ENCODE assay signal across 1 cellular context in the genomic region with DNA sequence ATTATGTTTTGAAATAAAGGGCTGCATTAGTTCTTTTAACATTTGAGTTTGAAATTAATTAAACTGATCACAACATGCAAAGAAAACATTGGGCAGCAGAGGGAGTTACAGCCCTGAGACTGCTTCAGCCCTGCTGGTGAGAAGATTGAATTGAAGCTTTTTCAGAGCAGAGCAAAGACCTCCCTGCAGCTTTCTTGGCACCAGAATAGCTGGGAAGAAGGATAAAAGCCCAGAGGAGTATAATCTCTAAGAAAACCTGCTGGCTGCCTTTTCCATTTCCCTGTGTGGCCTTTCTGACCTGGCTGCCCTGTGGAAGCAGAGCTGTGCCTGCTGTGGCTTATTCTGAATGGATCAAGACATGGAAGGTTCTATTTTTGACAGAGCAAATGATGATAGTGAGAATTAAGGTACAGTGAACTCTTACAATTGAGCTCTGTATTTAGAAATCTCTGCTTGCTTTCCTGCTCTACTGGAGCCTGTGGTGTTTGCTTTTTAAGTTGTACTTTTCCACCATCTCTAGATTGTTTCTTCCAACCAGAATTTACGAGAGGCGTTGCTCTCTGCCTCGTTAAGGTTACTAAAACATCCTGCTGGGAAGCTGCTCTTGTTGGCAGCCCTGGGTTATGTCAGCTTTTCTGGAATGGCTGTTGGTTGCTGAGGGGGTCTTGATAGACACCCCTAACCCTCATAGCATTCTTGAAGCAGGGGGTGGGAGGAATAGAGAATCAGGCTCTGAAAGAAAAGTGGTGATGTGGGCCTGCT.
TF ChIP-seq lines count a peak whose summit lies in the region.

No MANE protein-coding gene starts in this region.

TF ChIP-seq in GM23338, 12 proteins besides CTCF, POLR2A, EP300 and RAD21 (continued from another document):
- TF ChIP-seq, protein P1, sequence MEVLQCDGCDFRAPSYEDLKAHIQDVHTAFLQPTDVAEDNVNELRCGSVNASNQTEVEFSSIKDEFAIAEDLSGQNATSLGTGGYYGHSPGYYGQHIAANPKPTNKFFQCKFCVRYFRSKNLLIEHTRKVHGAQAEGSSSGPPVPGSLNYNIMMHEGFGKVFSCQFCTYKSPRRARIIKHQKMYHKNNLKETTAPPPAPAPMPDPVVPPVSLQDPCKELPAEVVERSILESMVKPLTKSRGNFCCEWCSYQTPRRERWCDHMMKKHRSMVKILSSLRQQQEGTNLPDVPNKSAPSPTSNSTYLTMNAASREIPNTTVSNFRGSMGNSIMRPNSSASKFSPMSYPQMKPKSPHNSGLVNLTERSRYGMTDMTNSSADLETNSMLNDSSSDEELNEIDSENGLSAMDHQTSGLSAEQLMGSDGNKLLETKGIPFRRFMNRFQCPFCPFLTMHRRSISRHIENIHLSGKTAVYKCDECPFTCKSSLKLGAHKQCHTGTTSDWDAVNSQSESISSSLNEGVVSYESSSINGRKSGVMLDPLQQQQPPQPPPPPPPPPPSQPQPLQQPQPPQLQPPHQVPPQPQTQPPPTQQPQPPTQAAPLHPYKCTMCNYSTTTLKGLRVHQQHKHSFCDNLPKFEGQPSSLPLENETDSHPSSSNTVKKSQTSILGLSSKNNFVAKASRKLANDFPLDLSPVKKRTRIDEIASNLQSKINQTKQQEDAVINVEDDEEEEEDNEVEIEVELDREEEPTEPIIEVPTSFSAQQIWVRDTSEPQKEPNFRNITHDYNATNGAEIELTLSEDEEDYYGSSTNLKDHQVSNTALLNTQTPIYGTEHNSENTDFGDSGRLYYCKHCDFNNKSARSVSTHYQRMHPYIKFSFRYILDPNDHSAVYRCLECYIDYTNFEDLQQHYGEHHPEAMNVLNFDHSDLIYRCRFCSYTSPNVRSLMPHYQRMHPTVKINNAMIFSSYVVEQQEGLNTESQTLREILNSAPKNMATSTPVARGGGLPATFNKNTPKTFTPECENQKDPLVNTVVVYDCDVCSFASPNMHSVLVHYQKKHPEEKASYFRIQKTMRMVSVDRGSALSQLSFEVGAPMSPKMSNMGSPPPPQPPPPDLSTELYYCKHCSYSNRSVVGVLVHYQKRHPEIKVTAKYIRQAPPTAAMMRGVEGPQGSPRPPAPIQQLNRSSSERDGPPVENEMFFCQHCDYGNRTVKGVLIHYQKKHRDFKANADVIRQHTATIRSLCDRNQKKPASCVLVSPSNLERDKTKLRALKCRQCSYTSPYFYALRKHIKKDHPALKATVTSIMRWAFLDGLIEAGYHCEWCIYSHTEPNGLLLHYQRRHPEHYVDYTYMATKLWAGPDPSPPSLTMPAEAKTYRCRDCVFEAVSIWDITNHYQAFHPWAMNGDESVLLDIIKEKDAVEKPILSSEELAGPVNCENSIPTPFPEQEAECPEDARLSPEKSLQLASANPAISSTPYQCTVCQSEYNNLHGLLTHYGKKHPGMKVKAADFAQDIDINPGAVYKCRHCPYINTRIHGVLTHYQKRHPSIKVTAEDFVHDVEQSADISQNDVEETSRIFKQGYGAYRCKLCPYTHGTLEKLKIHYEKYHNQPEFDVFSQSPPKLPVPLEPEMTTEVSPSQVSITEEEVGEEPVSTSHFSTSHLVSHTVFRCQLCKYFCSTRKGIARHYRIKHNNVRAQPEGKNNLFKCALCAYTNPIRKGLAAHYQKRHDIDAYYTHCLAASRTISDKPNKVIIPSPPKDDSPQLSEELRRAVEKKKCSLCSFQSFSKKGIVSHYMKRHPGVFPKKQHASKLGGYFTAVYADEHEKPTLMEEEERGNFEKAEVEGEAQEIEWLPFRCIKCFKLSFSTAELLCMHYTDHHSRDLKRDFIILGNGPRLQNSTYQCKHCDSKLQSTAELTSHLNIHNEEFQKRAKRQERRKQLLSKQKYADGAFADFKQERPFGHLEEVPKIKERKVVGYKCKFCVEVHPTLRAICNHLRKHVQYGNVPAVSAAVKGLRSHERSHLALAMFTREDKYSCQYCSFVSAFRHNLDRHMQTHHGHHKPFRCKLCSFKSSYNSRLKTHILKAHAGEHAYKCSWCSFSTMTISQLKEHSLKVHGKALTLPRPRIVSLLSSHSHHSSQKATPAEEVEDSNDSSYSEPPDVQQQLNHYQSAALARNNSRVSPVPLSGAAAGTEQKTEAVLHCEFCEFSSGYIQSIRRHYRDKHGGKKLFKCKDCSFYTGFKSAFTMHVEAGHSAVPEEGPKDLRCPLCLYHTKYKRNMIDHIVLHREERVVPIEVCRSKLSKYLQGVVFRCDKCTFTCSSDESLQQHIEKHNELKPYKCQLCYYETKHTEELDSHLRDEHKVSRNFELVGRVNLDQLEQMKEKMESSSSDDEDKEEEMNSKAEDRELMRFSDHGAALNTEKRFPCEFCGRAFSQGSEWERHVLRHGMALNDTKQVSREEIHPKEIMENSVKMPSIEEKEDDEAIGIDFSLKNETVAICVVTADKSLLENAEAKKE (CRISPR knock-in tag; IDR thresholded peaks at IDR 0.05), result no peak
- TF ChIP-seq EZH2 (IDR thresholded peaks at IDR 0.05; ENCODE audit: low read depth, unreplicated experiment), result no peak
- no peak for TF ChIP-seq ZNF331 (CRISPR knock-in tag; IDR thresholded peaks at IDR 0.05; ENCODE audit: low read depth)
- no peak for TF ChIP-seq REST (IDR thresholded peaks at IDR 0.05; ENCODE audit: unreplicated experiment)
- TF ChIP-seq POLR2AphosphoS5 (IDR thresholded peaks at IDR 0.05; ENCODE audit: low read depth), result no peak
- no peak for TF ChIP-seq CREB1 (CRISPR knock-in tag; IDR thresholded peaks at IDR 0.05; ENCODE audit: low read depth)
- no peak for TF ChIP-seq STAT1 (IDR thresholded peaks at IDR 0.05; ENCODE audit: unreplicated experiment)
- TF ChIP-seq, protein P2, sequence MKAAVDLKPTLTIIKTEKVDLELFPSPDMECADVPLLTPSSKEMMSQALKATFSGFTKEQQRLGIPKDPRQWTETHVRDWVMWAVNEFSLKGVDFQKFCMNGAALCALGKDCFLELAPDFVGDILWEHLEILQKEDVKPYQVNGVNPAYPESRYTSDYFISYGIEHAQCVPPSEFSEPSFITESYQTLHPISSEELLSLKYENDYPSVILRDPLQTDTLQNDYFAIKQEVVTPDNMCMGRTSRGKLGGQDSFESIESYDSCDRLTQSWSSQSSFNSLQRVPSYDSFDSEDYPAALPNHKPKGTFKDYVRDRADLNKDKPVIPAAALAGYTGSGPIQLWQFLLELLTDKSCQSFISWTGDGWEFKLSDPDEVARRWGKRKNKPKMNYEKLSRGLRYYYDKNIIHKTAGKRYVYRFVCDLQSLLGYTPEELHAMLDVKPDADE (IDR thresholded peaks at IDR 0.05), result no peak
- no peak for TF ChIP-seq JUNB (IDR thresholded peaks at IDR 0.05; ENCODE audit: unreplicated experiment)
